Comparison of ENCODE assay signal across 1 cellular context in the genomic region with DNA sequence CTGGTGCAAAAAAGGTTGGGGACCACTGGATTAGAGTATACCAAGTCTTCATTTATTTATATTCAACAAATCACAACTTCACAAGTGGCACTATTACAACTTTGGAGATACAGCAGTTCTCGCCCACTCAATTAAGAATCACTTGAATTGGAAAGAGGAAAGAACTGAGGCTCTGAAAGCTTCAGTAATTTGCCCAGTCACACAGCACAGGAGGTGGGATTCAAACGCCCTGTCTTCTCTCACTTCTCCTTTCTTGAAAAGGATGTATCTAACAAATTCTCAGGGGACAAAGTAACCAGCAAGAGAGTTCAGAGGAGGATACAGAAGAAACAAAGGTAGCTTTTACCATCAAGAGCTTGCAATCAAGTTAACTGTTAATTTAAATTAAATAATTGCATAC.
TF ChIP-seq lines count a peak whose summit lies in the region.

No MANE protein-coding gene starts in this region.

TF ChIP-seq in GM12878, 131 proteins besides CTCF, POLR2A, EP300 and RAD21 (continued from another document):
- TF ChIP-seq, protein P1, sequence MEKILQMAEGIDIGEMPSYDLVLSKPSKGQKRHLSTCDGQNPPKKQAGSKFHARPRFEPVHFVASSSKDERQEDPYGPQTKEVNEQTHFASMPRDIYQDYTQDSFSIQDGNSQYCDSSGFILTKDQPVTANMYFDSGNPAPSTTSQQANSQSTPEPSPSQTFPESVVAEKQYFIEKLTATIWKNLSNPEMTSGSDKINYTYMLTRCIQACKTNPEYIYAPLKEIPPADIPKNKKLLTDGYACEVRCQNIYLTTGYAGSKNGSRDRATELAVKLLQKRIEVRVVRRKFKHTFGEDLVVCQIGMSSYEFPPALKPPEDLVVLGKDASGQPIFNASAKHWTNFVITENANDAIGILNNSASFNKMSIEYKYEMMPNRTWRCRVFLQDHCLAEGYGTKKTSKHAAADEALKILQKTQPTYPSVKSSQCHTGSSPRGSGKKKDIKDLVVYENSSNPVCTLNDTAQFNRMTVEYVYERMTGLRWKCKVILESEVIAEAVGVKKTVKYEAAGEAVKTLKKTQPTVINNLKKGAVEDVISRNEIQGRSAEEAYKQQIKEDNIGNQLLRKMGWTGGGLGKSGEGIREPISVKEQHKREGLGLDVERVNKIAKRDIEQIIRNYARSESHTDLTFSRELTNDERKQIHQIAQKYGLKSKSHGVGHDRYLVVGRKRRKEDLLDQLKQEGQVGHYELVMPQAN (conservative IDR thresholded peaks at IDR 0.05) = no peak
- TF ChIP-seq ZNF24 (IDR thresholded peaks at IDR 0.05) (0 out of 2 replicates have a peak, but pooled peaks have one; percentile 45), JUNB (IDR thresholded peaks at IDR 0.05) (no peak; the same call in 1 of the 2 replicates), GABPA (IDR thresholded peaks at IDR 0.05; ENCODE audit: low read depth) (0 out of 2 replicates have a peak, but pooled peaks have one; percentile 24), PAX8 (IDR thresholded peaks at IDR 0.05) (no peak), CBFB (IDR thresholded peaks at IDR 0.05; ENCODE audit: low read depth) (no peak), BHLHE40 (IDR thresholded peaks at IDR 0.05; ENCODE audit: borderline replicate concordance in 1 of 2, low read depth in 2 of 2, low read length in 1 of 2) (peak; percentile 27 to 47; a peak in 2 of 4 replicates), HDGF (IDR thresholded peaks at IDR 0.05) (no peak), POU2F2 (IDR thresholded peaks at IDR 0.05; ENCODE audit: borderline replicate concordance, low read depth, low read length) (0 out of 3 replicates have a peak, but pooled peaks have one; percentile 35), CREM (IDR thresholded peaks at IDR 0.05; ENCODE audit: low read depth) (peak; percentile 33; the same call in 1 of the 2 replicates), RAD51 (IDR thresholded peaks at IDR 0.05) (no peak), SUPT20H (IDR thresholded peaks at IDR 0.05; ENCODE audit: borderline replicate concordance, control insufficient read depth, low read depth, low read length) (no peak), IKZF2 (IDR thresholded peaks at IDR 0.05) (peak; percentile 92 to 95), EED (IDR thresholded peaks at IDR 0.05; ENCODE audit: low read depth) (peak; percentile 80), RUNX3 (IDR thresholded peaks at IDR 0.05; ENCODE audit: low read length) (peak; percentile 69), MTA2 (IDR thresholded peaks at IDR 0.05; ENCODE audit: low read depth) (peak; percentile 85), CEBPB (IDR thresholded peaks at IDR 0.05; ENCODE audit: borderline replicate concordance in 1 of 2, low read depth in 2 of 2, low read length in 2 of 2) (no peak), MTA3 (IDR thresholded peaks at IDR 0.05; ENCODE audit: borderline replicate concordance, low read length) (peak; percentile 89), KDM1A (IDR thresholded peaks at IDR 0.05; ENCODE audit: borderline replicate concordance) (no peak)
- TF ChIP-seq, protein P2, sequence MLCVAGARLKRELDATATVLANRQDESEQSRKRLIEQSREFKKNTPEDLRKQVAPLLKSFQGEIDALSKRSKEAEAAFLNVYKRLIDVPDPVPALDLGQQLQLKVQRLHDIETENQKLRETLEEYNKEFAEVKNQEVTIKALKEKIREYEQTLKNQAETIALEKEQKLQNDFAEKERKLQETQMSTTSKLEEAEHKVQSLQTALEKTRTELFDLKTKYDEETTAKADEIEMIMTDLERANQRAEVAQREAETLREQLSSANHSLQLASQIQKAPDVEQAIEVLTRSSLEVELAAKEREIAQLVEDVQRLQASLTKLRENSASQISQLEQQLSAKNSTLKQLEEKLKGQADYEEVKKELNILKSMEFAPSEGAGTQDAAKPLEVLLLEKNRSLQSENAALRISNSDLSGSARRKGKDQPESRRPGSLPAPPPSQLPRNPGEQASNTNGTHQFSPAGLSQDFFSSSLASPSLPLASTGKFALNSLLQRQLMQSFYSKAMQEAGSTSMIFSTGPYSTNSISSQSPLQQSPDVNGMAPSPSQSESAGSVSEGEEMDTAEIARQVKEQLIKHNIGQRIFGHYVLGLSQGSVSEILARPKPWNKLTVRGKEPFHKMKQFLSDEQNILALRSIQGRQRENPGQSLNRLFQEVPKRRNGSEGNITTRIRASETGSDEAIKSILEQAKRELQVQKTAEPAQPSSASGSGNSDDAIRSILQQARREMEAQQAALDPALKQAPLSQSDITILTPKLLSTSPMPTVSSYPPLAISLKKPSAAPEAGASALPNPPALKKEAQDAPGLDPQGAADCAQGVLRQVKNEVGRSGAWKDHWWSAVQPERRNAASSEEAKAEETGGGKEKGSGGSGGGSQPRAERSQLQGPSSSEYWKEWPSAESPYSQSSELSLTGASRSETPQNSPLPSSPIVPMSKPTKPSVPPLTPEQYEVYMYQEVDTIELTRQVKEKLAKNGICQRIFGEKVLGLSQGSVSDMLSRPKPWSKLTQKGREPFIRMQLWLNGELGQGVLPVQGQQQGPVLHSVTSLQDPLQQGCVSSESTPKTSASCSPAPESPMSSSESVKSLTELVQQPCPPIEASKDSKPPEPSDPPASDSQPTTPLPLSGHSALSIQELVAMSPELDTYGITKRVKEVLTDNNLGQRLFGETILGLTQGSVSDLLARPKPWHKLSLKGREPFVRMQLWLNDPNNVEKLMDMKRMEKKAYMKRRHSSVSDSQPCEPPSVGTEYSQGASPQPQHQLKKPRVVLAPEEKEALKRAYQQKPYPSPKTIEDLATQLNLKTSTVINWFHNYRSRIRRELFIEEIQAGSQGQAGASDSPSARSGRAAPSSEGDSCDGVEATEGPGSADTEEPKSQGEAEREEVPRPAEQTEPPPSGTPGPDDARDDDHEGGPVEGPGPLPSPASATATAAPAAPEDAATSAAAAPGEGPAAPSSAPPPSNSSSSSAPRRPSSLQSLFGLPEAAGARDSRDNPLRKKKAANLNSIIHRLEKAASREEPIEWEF (IDR thresholded peaks at IDR 0.05; ENCODE audit: insufficient replicate concordance, low read depth, low read length) = peak; percentile 61
- TF ChIP-seq, protein P3, sequence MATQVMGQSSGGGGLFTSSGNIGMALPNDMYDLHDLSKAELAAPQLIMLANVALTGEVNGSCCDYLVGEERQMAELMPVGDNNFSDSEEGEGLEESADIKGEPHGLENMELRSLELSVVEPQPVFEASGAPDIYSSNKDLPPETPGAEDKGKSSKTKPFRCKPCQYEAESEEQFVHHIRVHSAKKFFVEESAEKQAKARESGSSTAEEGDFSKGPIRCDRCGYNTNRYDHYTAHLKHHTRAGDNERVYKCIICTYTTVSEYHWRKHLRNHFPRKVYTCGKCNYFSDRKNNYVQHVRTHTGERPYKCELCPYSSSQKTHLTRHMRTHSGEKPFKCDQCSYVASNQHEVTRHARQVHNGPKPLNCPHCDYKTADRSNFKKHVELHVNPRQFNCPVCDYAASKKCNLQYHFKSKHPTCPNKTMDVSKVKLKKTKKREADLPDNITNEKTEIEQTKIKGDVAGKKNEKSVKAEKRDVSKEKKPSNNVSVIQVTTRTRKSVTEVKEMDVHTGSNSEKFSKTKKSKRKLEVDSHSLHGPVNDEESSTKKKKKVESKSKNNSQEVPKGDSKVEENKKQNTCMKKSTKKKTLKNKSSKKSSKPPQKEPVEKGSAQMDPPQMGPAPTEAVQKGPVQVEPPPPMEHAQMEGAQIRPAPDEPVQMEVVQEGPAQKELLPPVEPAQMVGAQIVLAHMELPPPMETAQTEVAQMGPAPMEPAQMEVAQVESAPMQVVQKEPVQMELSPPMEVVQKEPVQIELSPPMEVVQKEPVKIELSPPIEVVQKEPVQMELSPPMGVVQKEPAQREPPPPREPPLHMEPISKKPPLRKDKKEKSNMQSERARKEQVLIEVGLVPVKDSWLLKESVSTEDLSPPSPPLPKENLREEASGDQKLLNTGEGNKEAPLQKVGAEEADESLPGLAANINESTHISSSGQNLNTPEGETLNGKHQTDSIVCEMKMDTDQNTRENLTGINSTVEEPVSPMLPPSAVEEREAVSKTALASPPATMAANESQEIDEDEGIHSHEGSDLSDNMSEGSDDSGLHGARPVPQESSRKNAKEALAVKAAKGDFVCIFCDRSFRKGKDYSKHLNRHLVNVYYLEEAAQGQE (IDR thresholded peaks at IDR 0.05; ENCODE audit: low read depth, low read length) = 0 out of 2 replicates have a peak, but pooled peaks have one; percentile 18
- TF ChIP-seq, protein P4, sequence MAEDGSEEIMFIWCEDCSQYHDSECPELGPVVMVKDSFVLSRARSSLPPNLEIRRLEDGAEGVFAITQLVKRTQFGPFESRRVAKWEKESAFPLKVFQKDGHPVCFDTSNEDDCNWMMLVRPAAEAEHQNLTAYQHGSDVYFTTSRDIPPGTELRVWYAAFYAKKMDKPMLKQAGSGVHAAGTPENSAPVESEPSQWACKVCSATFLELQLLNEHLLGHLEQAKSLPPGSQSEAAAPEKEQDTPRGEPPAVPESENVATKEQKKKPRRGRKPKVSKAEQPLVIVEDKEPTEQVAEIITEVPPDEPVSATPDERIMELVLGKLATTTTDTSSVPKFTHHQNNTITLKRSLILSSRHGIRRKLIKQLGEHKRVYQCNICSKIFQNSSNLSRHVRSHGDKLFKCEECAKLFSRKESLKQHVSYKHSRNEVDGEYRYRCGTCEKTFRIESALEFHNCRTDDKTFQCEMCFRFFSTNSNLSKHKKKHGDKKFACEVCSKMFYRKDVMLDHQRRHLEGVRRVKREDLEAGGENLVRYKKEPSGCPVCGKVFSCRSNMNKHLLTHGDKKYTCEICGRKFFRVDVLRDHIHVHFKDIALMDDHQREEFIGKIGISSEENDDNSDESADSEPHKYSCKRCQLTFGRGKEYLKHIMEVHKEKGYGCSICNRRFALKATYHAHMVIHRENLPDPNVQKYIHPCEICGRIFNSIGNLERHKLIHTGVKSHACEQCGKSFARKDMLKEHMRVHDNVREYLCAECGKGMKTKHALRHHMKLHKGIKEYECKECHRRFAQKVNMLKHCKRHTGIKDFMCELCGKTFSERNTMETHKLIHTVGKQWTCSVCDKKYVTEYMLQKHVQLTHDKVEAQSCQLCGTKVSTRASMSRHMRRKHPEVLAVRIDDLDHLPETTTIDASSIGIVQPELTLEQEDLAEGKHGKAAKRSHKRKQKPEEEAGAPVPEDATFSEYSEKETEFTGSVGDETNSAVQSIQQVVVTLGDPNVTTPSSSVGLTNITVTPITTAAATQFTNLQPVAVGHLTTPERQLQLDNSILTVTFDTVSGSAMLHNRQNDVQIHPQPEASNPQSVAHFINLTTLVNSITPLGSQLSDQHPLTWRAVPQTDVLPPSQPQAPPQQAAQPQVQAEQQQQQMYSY (CRISPR knock-in tag; IDR thresholded peaks at IDR 0.05) = no peak
- TF ChIP-seq, protein P5, sequence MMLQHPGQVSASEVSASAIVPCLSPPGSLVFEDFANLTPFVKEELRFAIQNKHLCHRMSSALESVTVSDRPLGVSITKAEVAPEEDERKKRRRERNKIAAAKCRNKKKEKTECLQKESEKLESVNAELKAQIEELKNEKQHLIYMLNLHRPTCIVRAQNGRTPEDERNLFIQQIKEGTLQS (IDR thresholded peaks at IDR 0.05; ENCODE audit: borderline replicate concordance, extremely low read depth, low read depth, low read length) = no peak
